Comparison of ENCODE assay signal across 1 cellular context in the genomic region with DNA sequence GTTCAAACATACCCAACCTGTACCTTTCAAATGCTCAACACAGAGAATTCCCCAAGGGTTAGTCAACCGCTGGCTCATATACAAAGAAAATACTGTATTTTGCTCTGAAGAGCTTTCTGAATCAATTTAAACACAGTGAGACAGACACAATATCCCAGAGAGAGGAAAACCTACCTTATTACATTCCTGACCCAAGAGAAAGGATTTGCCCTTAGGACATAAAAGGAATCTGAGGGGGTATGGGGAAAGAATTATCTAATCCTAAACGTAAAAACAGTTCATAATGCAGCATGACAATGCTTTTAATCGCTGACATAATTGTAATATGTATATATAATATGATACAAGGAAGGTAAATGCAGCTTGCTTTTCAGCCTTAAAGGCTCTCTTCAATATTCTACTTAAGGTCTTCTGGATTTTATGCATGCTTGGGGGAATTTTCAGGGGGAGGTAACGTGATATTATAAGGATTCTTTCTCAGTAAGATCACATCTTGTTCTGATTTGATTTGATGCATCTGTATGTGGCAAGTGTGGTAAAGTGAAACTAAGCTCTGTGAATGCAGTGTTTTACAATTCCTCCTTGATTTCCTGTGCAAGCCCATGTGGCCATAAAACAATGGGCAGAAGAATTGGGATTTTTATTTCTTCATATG.
A peak's percentile ranks its signal among the peaks of the same experiment; 100 is the strongest.
TF ChIP-seq lines count a peak whose summit lies in the region.

No MANE protein-coding gene starts in this region.

TF ChIP-seq in HEK293, 187 proteins besides CTCF, POLR2A, EP300 and RAD21 (continued from another document):
- TF ChIP-seq, protein P1, sequence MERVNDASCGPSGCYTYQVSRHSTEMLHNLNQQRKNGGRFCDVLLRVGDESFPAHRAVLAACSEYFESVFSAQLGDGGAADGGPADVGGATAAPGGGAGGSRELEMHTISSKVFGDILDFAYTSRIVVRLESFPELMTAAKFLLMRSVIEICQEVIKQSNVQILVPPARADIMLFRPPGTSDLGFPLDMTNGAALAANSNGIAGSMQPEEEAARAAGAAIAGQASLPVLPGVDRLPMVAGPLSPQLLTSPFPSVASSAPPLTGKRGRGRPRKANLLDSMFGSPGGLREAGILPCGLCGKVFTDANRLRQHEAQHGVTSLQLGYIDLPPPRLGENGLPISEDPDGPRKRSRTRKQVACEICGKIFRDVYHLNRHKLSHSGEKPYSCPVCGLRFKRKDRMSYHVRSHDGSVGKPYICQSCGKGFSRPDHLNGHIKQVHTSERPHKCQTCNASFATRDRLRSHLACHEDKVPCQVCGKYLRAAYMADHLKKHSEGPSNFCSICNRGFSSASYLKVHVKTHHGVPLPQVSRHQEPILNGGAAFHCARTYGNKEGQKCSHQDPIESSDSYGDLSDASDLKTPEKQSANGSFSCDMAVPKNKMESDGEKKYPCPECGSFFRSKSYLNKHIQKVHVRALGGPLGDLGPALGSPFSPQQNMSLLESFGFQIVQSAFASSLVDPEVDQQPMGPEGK (tag by site-specific recombination; IDR thresholded peaks at IDR 0.05): no peak
- TF ChIP-seq ZNF629 (tag by site-specific recombination; IDR thresholded peaks at IDR 0.05): peak; percentile 31; the same call in 1 of the 2 replicates
